ENCODE assay signal across 19 cellular contexts in the genomic region with DNA sequence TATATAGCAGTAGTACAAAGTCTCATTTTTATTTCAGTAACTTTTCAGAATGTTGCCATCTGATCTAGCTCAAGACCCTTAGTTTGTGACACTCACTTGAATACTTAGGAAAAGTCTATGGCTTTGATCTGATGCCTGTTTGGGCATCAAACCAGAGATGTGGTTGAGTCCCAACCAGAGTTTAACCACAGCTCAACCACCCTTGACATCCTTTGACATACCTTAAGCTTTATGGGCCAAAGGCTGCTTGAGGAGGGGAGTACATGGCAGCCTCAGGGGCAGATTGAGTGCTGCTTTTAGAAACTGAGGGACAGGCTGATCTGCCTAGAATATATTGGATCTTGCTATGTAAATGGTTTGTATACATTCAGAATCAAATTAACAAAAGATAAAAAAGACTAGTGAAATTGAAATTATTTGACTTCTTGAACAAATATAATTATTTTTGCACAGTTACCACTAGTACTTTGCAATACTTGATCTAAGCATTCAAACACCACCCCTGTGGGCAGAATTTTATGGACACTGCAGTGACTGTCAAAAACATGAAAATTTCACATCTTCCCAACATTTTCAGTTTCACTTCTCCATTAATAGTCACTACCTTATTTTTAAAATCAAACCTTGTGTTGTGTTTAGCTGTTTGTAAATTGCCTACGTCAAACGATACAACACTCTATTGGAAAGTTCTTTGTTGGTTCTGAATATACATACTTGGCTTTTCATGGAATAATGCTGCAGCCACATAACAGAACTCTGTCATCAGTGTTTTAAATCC.
A peak's percentile ranks its signal among the peaks of the same experiment; 100 is the strongest.
DNase-seq lines count a peak whose midpoint lies in the region; ATAC-seq and TF ChIP-seq lines count a peak whose summit lies in the region.
"Had no signal": no experiment of that assay in that cellular context is flagged by ENCODE, and none has a peak within 500 bp of the region (broad histone marks: within the 10 kb centered on the region; RNA-seq: fewer than 3 reads in every experiment).

No MANE protein-coding gene starts in this region.

- H3K4me3 ChIP-seq in breast epithelium: no peak overlapping the region
- H3K4me3 ChIP-seq: A549, gastroesophageal sphincter had no signal

- CTCF ChIA-PET in activated B cell treated with CpG ODN at 0.5 μM for 24 hours (lab: Charles Lee): no interaction called here
- CTCF ChIA-PET in activated CD4-positive, alpha-beta memory T cell treated with anti-CD3 and anti-CD28 coated beads for 36 hours (lab: Charles Lee): no interaction called here

- H3K36me3 Mint-ChIP-seq in activated naive CD8-positive, alpha-beta T cell treated with anti-CD3 and anti-CD28 coated beads, Interleukin-2, amount 10 ng/mL, durations not matched to agents 7 days and 5 days: peaks cover 3% of the 10 kb centered on the region
- peaks cover 4% of the 10 kb centered on the region for H3K36me3 Mint-ChIP-seq in activated naive CD8-positive, alpha-beta T cell treated with anti-CD3 and anti-CD28 coated beads for 36 hours
- no peaks in the 10 kb centered on the region for H3K36me3 Mint-ChIP-seq in activated B cell treated with CpG ODN at 0.5 μM for 24 hours (ENCODE audit: low read depth)
- H3K36me3 Mint-ChIP-seq in activated CD4-positive, alpha-beta memory T cell treated with anti-CD3 and anti-CD28 coated beads for 36 hours: no peaks in the 10 kb centered on the region
- H3K36me3 Mint-ChIP-seq: immature natural killer cell had no signal

- ATAC-seq in activated naive CD8-positive, alpha-beta T cell treated with anti-CD3 and anti-CD28 coated beads, Interleukin-2, amount 10 ng/mL, durations not matched to agents 7 days and 5 days (ENCODE audit: low read depth): peak; percentile 58
- ATAC-seq in activated B cell treated with CpG ODN at 0.5 μM for 24 hours (ENCODE audit: low read depth) (peak; percentile 34), GM21786 (IDR thresholded peaks at IDR 0.05; ENCODE audit: unreplicated experiment) (no peak)
- ATAC-seq: A549, gastroesophageal sphincter had no signal

- no peak for DNase-seq in activated naive CD8-positive, alpha-beta T cell treated with anti-CD3 and anti-CD28 coated beads, Interleukin-2, amount 10 ng/mL, durations not matched to agents 7 days and 5 days
- no peak for DNase-seq in activated naive CD8-positive, alpha-beta T cell treated with anti-CD3 and anti-CD28 coated beads for 36 hours
- peak; percentile 3 for DNase-seq in HK-2 (ENCODE audit: unreplicated experiment)
- DNase-seq in activated B cell treated with CpG ODN at 0.5 μM for 24 hours: no peak
- no peak for DNase-seq in caudate nucleus (lab: John Stamatoyannopoulos, UW)
- DNase-seq in breast epithelium (ENCODE audit: low spot score in 2 of 2): no peak
- DNase-seq in activated CD4-positive, alpha-beta memory T cell treated with anti-CD3 and anti-CD28 coated beads for 36 hours: no peak
- DNase-seq: activated CD4-positive, alpha-beta memory T cell treated with anti-CD3 and anti-CD28 coated beads, Interleukin-2, amount 10 ng/mL, durations not matched to agents 7 days and 5 days; activated gamma-delta T cell treated with Interleukin-2 at 50 U/mL for 16 hours; Calu3; endodermal cell; immature natural killer cell; midbrain; NCI-H69; SIG-M5 had no signal

- H3K27me3 ChIP-seq in breast epithelium: no peaks in the 10 kb centered on the region
- H3K27me3 ChIP-seq: gastroesophageal sphincter had no signal

- intact Hi-C loops in activated B cell treated with CpG ODN at 0.5 μM for 24 hours (cut with micrococcal nuclease): no loop called here
- intact Hi-C loops in breast epithelium (cut with DNase I; ENCODE audit: low total_unique reads): no loop called here
- intact Hi-C loops in activated CD4-positive, alpha-beta memory T cell treated with anti-CD3 and anti-CD28 coated beads for 36 hours (cut with micrococcal nuclease): no loop called here

- no peak overlapping the region for H3K27ac Mint-ChIP-seq in activated naive CD8-positive, alpha-beta T cell treated with anti-CD3 and anti-CD28 coated beads, Interleukin-2, amount 10 ng/mL, durations not matched to agents 7 days and 5 days
- H3K27ac Mint-ChIP-seq in activated naive CD8-positive, alpha-beta T cell treated with anti-CD3 and anti-CD28 coated beads for 36 hours: no peak overlapping the region
- H3K27ac Mint-ChIP-seq in activated B cell treated with CpG ODN at 0.5 μM for 24 hours: no peak overlapping the region
- no peak overlapping the region for H3K27ac Mint-ChIP-seq in activated CD4-positive, alpha-beta memory T cell treated with anti-CD3 and anti-CD28 coated beads for 36 hours
- H3K27ac Mint-ChIP-seq: activated CD4-positive, alpha-beta memory T cell treated with anti-CD3 and anti-CD28 coated beads, Interleukin-2, amount 10 ng/mL, durations not matched to agents 7 days and 5 days; endodermal cell; immature natural killer cell had no signal

- H3K9me3 Mint-ChIP-seq in activated naive CD8-positive, alpha-beta T cell treated with anti-CD3 and anti-CD28 coated beads, Interleukin-2, amount 10 ng/mL, durations not matched to agents 7 days and 5 days: no peaks in the 10 kb centered on the region
- no peaks in the 10 kb centered on the region for H3K9me3 Mint-ChIP-seq in activated naive CD8-positive, alpha-beta T cell treated with anti-CD3 and anti-CD28 coated beads for 36 hours
- no peaks in the 10 kb centered on the region for H3K9me3 Mint-ChIP-seq in activated B cell treated with CpG ODN at 0.5 μM for 24 hours
- no peaks in the 10 kb centered on the region for H3K9me3 Mint-ChIP-seq in activated CD4-positive, alpha-beta memory T cell treated with anti-CD3 and anti-CD28 coated beads for 36 hours
- H3K9me3 Mint-ChIP-seq: activated CD4-positive, alpha-beta memory T cell treated with anti-CD3 and anti-CD28 coated beads, Interleukin-2, amount 10 ng/mL, durations not matched to agents 7 days and 5 days; endodermal cell; immature natural killer cell had no signal

- no peak overlapping the region for H3K27ac ChIP-seq in caudate nucleus (ENCODE audit: low read depth, low read length)
- no peak overlapping the region for H3K27ac ChIP-seq in breast epithelium
- H3K27ac ChIP-seq: A549, gastroesophageal sphincter, parathyroid adenoma had no signal

- POLR2A ChIA-PET in activated naive CD8-positive, alpha-beta T cell treated with anti-CD3 and anti-CD28 coated beads, Interleukin-2, amount 10 ng/mL, durations not matched to agents 7 days and 5 days (lab: Charles Lee): no interaction called here
- POLR2A ChIA-PET in activated B cell treated with CpG ODN at 0.5 μM for 24 hours (lab: Charles Lee): no interaction called here
- POLR2A ChIA-PET in activated CD4-positive, alpha-beta memory T cell treated with anti-CD3 and anti-CD28 coated beads for 36 hours (lab: Charles Lee): no interaction called here

- TF ChIP-seq POLR2A in breast epithelium (IDR thresholded peaks at IDR 0.05): no peak

- H3K4me3 Mint-ChIP-seq in activated naive CD8-positive, alpha-beta T cell treated with anti-CD3 and anti-CD28 coated beads, Interleukin-2, amount 10 ng/mL, durations not matched to agents 7 days and 5 days: no peak overlapping the region
- no peak overlapping the region for H3K4me3 Mint-ChIP-seq in activated naive CD8-positive, alpha-beta T cell treated with anti-CD3 and anti-CD28 coated beads for 36 hours
- peak overlapping the region; percentile 29 for H3K4me3 Mint-ChIP-seq in activated B cell treated with CpG ODN at 0.5 μM for 24 hours
- H3K4me3 Mint-ChIP-seq in activated CD4-positive, alpha-beta memory T cell treated with anti-CD3 and anti-CD28 coated beads for 36 hours: no peak overlapping the region
- H3K4me3 Mint-ChIP-seq: activated CD4-positive, alpha-beta memory T cell treated with anti-CD3 and anti-CD28 coated beads, Interleukin-2, amount 10 ng/mL, durations not matched to agents 7 days and 5 days; endodermal cell; immature natural killer cell had no signal

- peaks cover 28% of the 10 kb centered on the region for H3K27me3 Mint-ChIP-seq in activated naive CD8-positive, alpha-beta T cell treated with anti-CD3 and anti-CD28 coated beads, Interleukin-2, amount 10 ng/mL, durations not matched to agents 7 days and 5 days
- H3K27me3 Mint-ChIP-seq in activated naive CD8-positive, alpha-beta T cell treated with anti-CD3 and anti-CD28 coated beads for 36 hours: peaks cover 35% of the 10 kb centered on the region
- H3K27me3 Mint-ChIP-seq in activated B cell treated with CpG ODN at 0.5 μM for 24 hours: no peaks in the 10 kb centered on the region
- H3K27me3 Mint-ChIP-seq in activated CD4-positive, alpha-beta memory T cell treated with anti-CD3 and anti-CD28 coated beads for 36 hours: no peaks in the 10 kb centered on the region

- peaks cover 10% of the 10 kb centered on the region for H3K4me1 Mint-ChIP-seq in activated naive CD8-positive, alpha-beta T cell treated with anti-CD3 and anti-CD28 coated beads, Interleukin-2, amount 10 ng/mL, durations not matched to agents 7 days and 5 days
- peaks cover 22% of the 10 kb centered on the region for H3K4me1 Mint-ChIP-seq in activated naive CD8-positive, alpha-beta T cell treated with anti-CD3 and anti-CD28 coated beads for 36 hours
- peaks cover 53% of the 10 kb centered on the region for H3K4me1 Mint-ChIP-seq in activated B cell treated with CpG ODN at 0.5 μM for 24 hours
- H3K4me1 Mint-ChIP-seq in activated CD4-positive, alpha-beta memory T cell treated with anti-CD3 and anti-CD28 coated beads for 36 hours (ENCODE audit: low read depth): no peaks in the 10 kb centered on the region
- H3K4me1 Mint-ChIP-seq: activated CD4-positive, alpha-beta memory T cell treated with anti-CD3 and anti-CD28 coated beads, Interleukin-2, amount 10 ng/mL, durations not matched to agents 7 days and 5 days; endodermal cell had no signal

- H3K4me1 ChIP-seq in breast epithelium: no peaks in the 10 kb centered on the region
- H3K4me1 ChIP-seq: parathyroid adenoma had no signal

- TF ChIP-seq CTCF in activated B cell treated with CpG ODN at 0.5 μM for 24 hours (IDR thresholded peaks at IDR 0.05) (no peak), breast epithelium (IDR thresholded peaks at IDR 0.05) (no peak)

- no peaks in the 10 kb centered on the region for H3K36me3 ChIP-seq in breast epithelium
- H3K36me3 ChIP-seq: gastroesophageal sphincter had no signal

- H3K9me3 ChIP-seq in breast epithelium: no peaks in the 10 kb centered on the region
- H3K9me3 ChIP-seq: A549, gastroesophageal sphincter had no signal
